ENCODE assay signal across 16 cellular contexts in genomic region chr19:15841875-15842569, GRCh38. TPM values are rescaled to one million over a fixed set of nuclear protein-coding genes. Genes with fewer than 3 reads are reported as not detected.
DNase-seq lines count a peak whose midpoint lies in the region; ATAC-seq and TF ChIP-seq lines count a peak whose summit lies in the region.
"Had no signal": no experiment of that assay in that cellular context is flagged by ENCODE, and none has a peak within 500 bp of the region (broad histone marks: within the 10 kb centered on the region; RNA-seq: fewer than 3 reads in every experiment).

No MANE protein-coding gene starts in this region.

- ATAC-seq in natural killer cell (no peak), T-helper 17 cell (no peak), GM21447 (IDR thresholded peaks at IDR 0.05; ENCODE audit: unreplicated experiment) (no peak)
- ATAC-seq in natural killer cell treated with Interleukin-12 subunit alpha and Interleukin-12 subunit beta and Interleukin-15 and Interleukin-18, amount 100 ng/mL, for 72 hours, result no peak
- no peak for ATAC-seq in stimulated activated naive CD8-positive, alpha-beta T cell treated with anti-CD3 and anti-CD28 coated beads, Interleukin-15, Interleukin-2, amounts not matched to agents 100 U/mL and 50 U/mL, for 24 hours

- H3K36me3 Mint-ChIP-seq in natural killer cell (no peaks in the 10 kb centered on the region), T-helper 17 cell (ENCODE audit: low read depth) (no peaks in the 10 kb centered on the region)
- no peaks in the 10 kb centered on the region for H3K36me3 Mint-ChIP-seq in natural killer cell treated with Interleukin-12 subunit alpha and Interleukin-12 subunit beta and Interleukin-15 and Interleukin-18, amount 100 ng/mL, for 72 hours
- H3K36me3 Mint-ChIP-seq in activated naive CD4-positive, alpha-beta T cell treated with anti-CD3 and anti-CD28 coated beads, Interleukin-2, amount 50 U/mL, for 24 hours, result no peaks in the 10 kb centered on the region

- H3K4me3 Mint-ChIP-seq in natural killer cell (no peak overlapping the region), T-helper 17 cell (no peak overlapping the region)
- no peak overlapping the region for H3K4me3 Mint-ChIP-seq in natural killer cell treated with Interleukin-12 subunit alpha and Interleukin-12 subunit beta and Interleukin-15 and Interleukin-18, amount 100 ng/mL, for 72 hours
- peak overlapping the region; percentile 35 for H3K4me3 Mint-ChIP-seq in activated naive CD4-positive, alpha-beta T cell treated with anti-CD3 and anti-CD28 coated beads, Interleukin-2, amount 50 U/mL, for 24 hours

- no peak overlapping the region for H3K27ac Mint-ChIP-seq in natural killer cell
- H3K27ac Mint-ChIP-seq in natural killer cell treated with Interleukin-12 subunit alpha and Interleukin-12 subunit beta and Interleukin-15 and Interleukin-18, amount 100 ng/mL, for 72 hours, result peak overlapping the region in 1 of 2 donors; percentile 32
- peak overlapping the region; percentile 65 for H3K27ac Mint-ChIP-seq in activated naive CD4-positive, alpha-beta T cell treated with anti-CD3 and anti-CD28 coated beads, Interleukin-2, amount 50 U/mL, for 24 hours
- no peak overlapping the region for H3K27ac Mint-ChIP-seq in T-helper 17 cell

- intact Hi-C loops in natural killer cell (cut with micrococcal nuclease), result no loop called here

- no peaks in the 10 kb centered on the region for H3K27me3 Mint-ChIP-seq in natural killer cell (ENCODE audit: low read depth in 2 of 2)
- no peaks in the 10 kb centered on the region for H3K27me3 Mint-ChIP-seq in natural killer cell treated with Interleukin-12 subunit alpha and Interleukin-12 subunit beta and Interleukin-15 and Interleukin-18, amount 100 ng/mL, for 72 hours
- no peaks in the 10 kb centered on the region for H3K27me3 Mint-ChIP-seq in activated naive CD4-positive, alpha-beta T cell treated with anti-CD3 and anti-CD28 coated beads, Interleukin-2, amount 50 U/mL, for 24 hours
- H3K27me3 Mint-ChIP-seq in T-helper 17 cell, result no peaks in the 10 kb centered on the region

- H3K4me1 Mint-ChIP-seq in natural killer cell (peaks cover 30 to 39% of the 10 kb centered on the region in 2 donors), T-helper 17 cell (peaks cover 39% of the 10 kb centered on the region)
- peaks cover 30% of the 10 kb centered on the region in 2 donors for H3K4me1 Mint-ChIP-seq in natural killer cell treated with Interleukin-12 subunit alpha and Interleukin-12 subunit beta and Interleukin-15 and Interleukin-18, amount 100 ng/mL, for 72 hours (ENCODE audit: low read depth in 2 of 2)
- peaks cover 58% of the 10 kb centered on the region for H3K4me1 Mint-ChIP-seq in activated naive CD4-positive, alpha-beta T cell treated with anti-CD3 and anti-CD28 coated beads, Interleukin-2, amount 50 U/mL, for 24 hours

- H3K9me3 Mint-ChIP-seq in natural killer cell, result no peaks in the 10 kb centered on the region
- no peaks in the 10 kb centered on the region for H3K9me3 Mint-ChIP-seq in natural killer cell treated with Interleukin-12 subunit alpha and Interleukin-12 subunit beta and Interleukin-15 and Interleukin-18, amount 100 ng/mL, for 72 hours
- H3K9me3 Mint-ChIP-seq in activated naive CD4-positive, alpha-beta T cell treated with anti-CD3 and anti-CD28 coated beads, Interleukin-2, amount 50 U/mL, for 24 hours, result no peaks in the 10 kb centered on the region

- peak; percentile 11 for TF ChIP-seq CTCF in natural killer cell (IDR thresholded peaks at IDR 0.05)

- DNase-seq in natural killer cell (no peak), NAMALWA (ENCODE audit: low spot score) (peak; percentile 21), T-helper 17 cell (no peak), NCI-H1105 (lab: John Stamatoyannopoulos, UW) (no peak)
- DNase-seq in natural killer cell treated with Interleukin-12 subunit alpha and Interleukin-12 subunit beta and Interleukin-15 and Interleukin-18, amount 100 ng/mL, for 72 hours (ENCODE audit: low spot score), result no peak
- peak; percentile 29 for DNase-seq in stimulated activated naive CD8-positive, alpha-beta T cell treated with anti-CD3 and anti-CD28 coated beads, Interleukin-15, Interleukin-2, amounts not matched to agents 100 U/mL and 50 U/mL, for 24 hours
- DNase-seq: AML-193, amygdala, DMS53, NCI-H1436 had no signal

- no peaks in the 10 kb centered on the region for H3K9me3 ChIP-seq in T-helper 17 cell (ENCODE audit: control insufficient read depth, low read length, poor library complexity, severe bottlenecking)

RNA-seq across cellular contexts. Expression of gene OR10H1, which starts 26.6 kb away (rescaled TPM):
- total RNA-seq in natural killer cell (under 1 TPM in 2 of 3 donors, not detected in 1; 0.08 to 0.12 TPM), T-helper 17 cell (under 1 TPM in 1 of 2 donors, not detected in 1; 0.07 TPM)
- total RNA-seq in natural killer cell treated with Interleukin-12 subunit alpha and Interleukin-12 subunit beta and Interleukin-15 and Interleukin-18, amount 100 ng/mL, for 72 hours, result under 1 TPM; 0.07 to 0.20 TPM
- total RNA-seq: kidney epithelial cell, NCI-H460, RPMI7951 had no signal

RNA-seq across cellular contexts. Expression of gene OR10H5, which starts 54.6 kb away (rescaled TPM):
- total RNA-seq in natural killer cell (not detected), T-helper 17 cell (not detected)
- not detected for total RNA-seq in natural killer cell treated with Interleukin-12 subunit alpha and Interleukin-12 subunit beta and Interleukin-15 and Interleukin-18, amount 100 ng/mL, for 72 hours
- total RNA-seq: kidney epithelial cell, NCI-H460, RPMI7951, urinary bladder had no signal

RNA-seq across cellular contexts. Expression of gene CYP4F2, which starts 55.9 kb away (rescaled TPM):
- under 1 TPM in 1 of 3 donors, not detected in 2; 0.75 TPM for total RNA-seq in natural killer cell
- not detected for total RNA-seq in natural killer cell treated with Interleukin-12 subunit alpha and Interleukin-12 subunit beta and Interleukin-15 and Interleukin-18, amount 100 ng/mL, for 72 hours
- total RNA-seq in T-helper 17 cell, result not detected
- total RNA-seq: kidney epithelial cell, NCI-H460, RPMI7951, urinary bladder had no signal

Comparison
In these comparisons a context has a peak if more than half of its experiments do, and no peak if none do; other contexts are left out.
1. DNase-seq: peak in NAMALWA (single experiment) and stimulated activated naive CD8-positive, alpha-beta T cell treated with anti-CD3 and anti-CD28 coated beads, Interleukin-15, Interleukin-2, amounts not matched to agents 100 U/mL and 50 U/mL, for 24 hours (single experiment); none in natural killer cell (single experiment), natural killer cell treated with Interleukin-12 subunit alpha and Interleukin-12 subunit beta and Interleukin-15 and Interleukin-18, amount 100 ng/mL, for 72 hours (single experiment), T-helper 17 cell (0 of 3) and NCI-H1105 (single experiment).